ENCODE assay signal across 8 cellular contexts in the genomic region with DNA sequence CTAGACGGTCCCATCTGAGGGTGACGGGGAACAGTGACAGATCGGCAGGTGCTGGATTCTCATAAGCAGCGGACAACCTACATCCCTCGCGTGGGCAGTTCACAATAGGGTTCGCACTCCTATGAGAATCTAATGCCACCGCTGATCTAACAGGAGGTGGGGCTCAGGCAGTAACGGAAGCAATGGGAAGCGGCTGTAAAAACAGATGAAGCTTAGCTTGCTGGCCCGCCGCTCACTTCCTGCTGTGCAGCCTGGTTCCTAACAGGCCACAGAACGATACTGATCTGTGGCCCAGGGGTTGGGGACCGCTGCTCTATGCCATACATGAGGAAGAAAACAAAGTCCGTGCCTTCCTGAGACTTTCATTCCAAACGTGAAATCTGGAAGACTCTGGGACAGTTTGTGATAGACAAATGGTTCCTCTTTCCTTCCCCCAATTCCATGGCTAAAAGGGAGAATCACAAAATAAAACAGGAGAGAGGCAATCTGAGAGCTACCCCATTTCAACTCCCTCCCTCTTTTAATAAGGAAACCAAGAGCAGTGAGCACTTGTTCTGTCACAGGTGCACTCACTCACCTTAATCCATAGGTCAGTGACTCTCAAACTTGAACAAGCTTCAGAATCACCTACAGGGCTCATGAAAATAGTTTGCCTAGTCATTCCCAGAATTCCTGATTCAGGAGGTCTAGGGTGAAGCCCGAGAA. TPM values are rescaled to one million over a fixed set of nuclear protein-coding genes. Genes with fewer than 3 reads are reported as not detected.
DNase-seq lines count a peak whose midpoint lies in the region; ATAC-seq and TF ChIP-seq lines count a peak whose summit lies in the region.

No MANE protein-coding gene starts in this region.

- CTCF ChIA-PET in Caco-2 (lab: Charles Lee), result no interaction called here

- TF ChIP-seq CTCF in Caco-2 (IDR thresholded peaks at IDR 0.05; ENCODE audit: insufficient read depth in 1 of 2, low read depth in 1 of 2, low read length in 1 of 2, severe bottlenecking in 1 of 2, unreplicated experiment in 1 of 2), result no peak

- no peaks in the 10 kb centered on the region for H3K36me3 ChIP-seq in Caco-2 (ENCODE audit: control insufficient read depth, insufficient read depth, low read length)

- peak overlapping the region; percentile 78 for H3K27ac Mint-ChIP-seq in stimulated activated naive CD8-positive, alpha-beta T cell treated with anti-CD3 and anti-CD28 coated beads, Interleukin-15, Interleukin-2, amounts not matched to agents 100 ng/mL and 50 ng/mL, for 24 hours
- no peak overlapping the region for H3K27ac Mint-ChIP-seq in Caco-2 (ENCODE audit: unreplicated experiment)

- peak overlapping the region; percentile 61 for H3K4me3 Mint-ChIP-seq in stimulated activated naive CD8-positive, alpha-beta T cell treated with anti-CD3 and anti-CD28 coated beads, Interleukin-15, Interleukin-2, amounts not matched to agents 100 ng/mL and 50 ng/mL, for 24 hours
- no peak overlapping the region for H3K4me3 Mint-ChIP-seq in Caco-2 (ENCODE audit: unreplicated experiment)

- H3K27me3 Mint-ChIP-seq in stimulated activated naive CD8-positive, alpha-beta T cell treated with anti-CD3 and anti-CD28 coated beads, Interleukin-15, Interleukin-2, amounts not matched to agents 100 ng/mL and 50 ng/mL, for 24 hours, result no peaks in the 10 kb centered on the region
- H3K27me3 Mint-ChIP-seq in Caco-2 (ENCODE audit: insufficient read depth, unreplicated experiment), result no peaks in the 10 kb centered on the region

- intact Hi-C loops in right cardiac atrium (cut with DNase I) (no loop called here), Caco-2 (cut with micrococcal nuclease; ENCODE audit: unreplicated experiment) (loop anchor here (10.0 kb wide), 1 partner anchor 722 kb away; the partner anchor contains the start of gene TTLL11)

- no peaks in the 10 kb centered on the region for H3K9me3 ChIP-seq in right cardiac atrium (ENCODE audit: control insufficient read depth, low read length)
- no peaks in the 10 kb centered on the region for H3K9me3 ChIP-seq in Caco-2

- peaks cover 28% of the 10 kb centered on the region for H3K4me1 Mint-ChIP-seq in stimulated activated naive CD8-positive, alpha-beta T cell treated with anti-CD3 and anti-CD28 coated beads, Interleukin-15, Interleukin-2, amounts not matched to agents 100 ng/mL and 50 ng/mL, for 24 hours (ENCODE audit: low read depth)
- no peaks in the 10 kb centered on the region for H3K4me1 Mint-ChIP-seq in Caco-2 (ENCODE audit: low read depth, unreplicated experiment)

- 59% methylated on average over 17 of the region's 17 CpGs for WGBS in right cardiac atrium

- no peaks in the 10 kb centered on the region for H3K9me3 Mint-ChIP-seq in stimulated activated naive CD8-positive, alpha-beta T cell treated with anti-CD3 and anti-CD28 coated beads, Interleukin-15, Interleukin-2, amounts not matched to agents 100 ng/mL and 50 ng/mL, for 24 hours
- no peaks in the 10 kb centered on the region for H3K9me3 Mint-ChIP-seq in Caco-2 (ENCODE audit: unreplicated experiment)

- peak; percentile 27 for DNase-seq in activated T-cell treated with anti-CD3 and anti-CD28 coated beads for 1 hour (ENCODE audit: low read depth)
- DNase-seq in right cardiac atrium, result peak; percentile 58 to 81 (median 79)
- DNase-seq in Caco-2, result no peak
- DNase-seq in OCI-M1 (lab: John Stamatoyannopoulos, UW), result no peak
- no peak for DNase-seq in NK-92 (lab: John Stamatoyannopoulos, UW; ENCODE audit: unreplicated experiment)
- DNase-seq in DMS 273 (lab: John Stamatoyannopoulos, UW; ENCODE audit: unreplicated experiment), result no peak

- BruUV-seq in Caco-2 (replicated peaks; lab: Mats Ljungman, UMichigan), result no TSS peak

- peak; percentile 75 for ATAC-seq in HG03139 (IDR thresholded peaks at IDR 0.05; ENCODE audit: unreplicated experiment)
- peak; percentile 77 to 91 for ATAC-seq in right cardiac atrium

- H3K27me3 ChIP-seq in right cardiac atrium (ENCODE audit: control insufficient read depth, insufficient read depth), result no peaks in the 10 kb centered on the region
- H3K27me3 ChIP-seq in Caco-2 (replicated peaks; ENCODE audit: control insufficient read depth, insufficient read depth, low read length), result no peaks in the 10 kb centered on the region

- H3K4me1 ChIP-seq in right cardiac atrium (ENCODE audit: control insufficient read depth, insufficient read depth, low read length) (peaks cover 4% of the 10 kb centered on the region), Caco-2 (no peaks in the 10 kb centered on the region)

- peaks cover 23% of the 10 kb centered on the region for H3K36me3 Mint-ChIP-seq in stimulated activated naive CD8-positive, alpha-beta T cell treated with anti-CD3 and anti-CD28 coated beads, Interleukin-15, Interleukin-2, amounts not matched to agents 100 ng/mL and 50 ng/mL, for 24 hours (ENCODE audit: low read depth)
- peaks cover 38% of the 10 kb centered on the region for H3K36me3 Mint-ChIP-seq in Caco-2 (ENCODE audit: insufficient read depth, unreplicated experiment)

- H3K4me3 ChIP-seq in right cardiac atrium (ENCODE audit: low read length), result no peak overlapping the region
- H3K4me3 ChIP-seq in Caco-2 (ENCODE audit: low read depth, low read length), result no peak overlapping the region

- POLR2A ChIA-PET in Caco-2 (lab: Charles Lee), result no interaction called here

- H3K27ac ChIP-seq in right cardiac atrium (ENCODE audit: low read length), result no peak overlapping the region

RNA-seq across cellular contexts. Expression of gene PDCL, which starts 12.1 kb away (rescaled TPM):
- 10 to 100 TPM in 2 of 4 donors, 1 to 10 TPM in 2; 8.6 to 11.6 (median 10.4) TPM for total RNA-seq in right cardiac atrium
- 6.4 TPM for polyA plus RNA-seq in right cardiac atrium
- total RNA-seq in Caco-2 (2022), result 20.7 and 20.8 TPM in 2 replicates

RNA-seq across cellular contexts. Expression of gene OR1K1, which starts 16.4 kb away (rescaled TPM):
- total RNA-seq in right cardiac atrium (not detected), Caco-2 (2022) (not detected in 2 replicates)
- polyA plus RNA-seq in right cardiac atrium, result not detected

RNA-seq across cellular contexts. Expression of gene OR5C1, which starts 27.6 kb away (rescaled TPM):
- total RNA-seq in right cardiac atrium, result not detected
- not detected for polyA plus RNA-seq in right cardiac atrium
- total RNA-seq in Caco-2 (2022), result not detected in 2 replicates

Comparison
In these comparisons a context has a peak if more than half of its experiments do, and no peak if none do; other contexts are left out.
1. DNase-seq: peak in activated T-cell treated with anti-CD3 and anti-CD28 coated beads for 1 hour (single experiment) and right cardiac atrium (3 of 3); none in Caco-2 (0 of 2), OCI-M1 (single experiment), NK-92 (single experiment) and DMS 273 (single experiment).